In the genomic region with DNA sequence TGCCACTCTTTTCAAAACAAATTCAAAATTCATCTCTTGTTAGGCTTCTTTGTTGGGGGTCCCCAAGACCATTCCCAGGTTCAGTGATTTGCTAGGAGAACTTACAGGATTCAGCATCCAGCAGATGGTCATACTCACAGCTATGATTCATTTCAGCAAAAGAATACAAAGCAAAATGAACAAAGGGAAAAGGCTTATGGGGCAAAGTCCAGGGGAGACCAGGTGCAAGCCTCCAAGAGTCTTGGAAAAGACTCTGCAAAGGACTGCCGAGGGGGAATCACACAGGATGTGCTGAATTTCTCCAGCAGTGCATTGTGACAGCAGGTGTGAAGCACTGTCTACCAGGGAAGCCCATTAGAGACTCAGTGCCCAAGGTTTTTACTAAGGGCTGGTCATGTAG, we compare ENCODE assay signal across 15 cellular contexts. TPM values are rescaled to one million over a fixed set of nuclear protein-coding genes. Genes with fewer than 3 reads are reported as not detected.
DNase-seq lines count a peak whose midpoint lies in the region; ATAC-seq and TF ChIP-seq lines count a peak whose summit lies in the region.
"Had no signal": no experiment of that assay in that cellular context is flagged by ENCODE, and none has a peak within 500 bp of the region (broad histone marks: within the 10 kb centered on the region; RNA-seq: fewer than 3 reads in every experiment).

No MANE protein-coding gene starts in this region.

- no peak overlapping the region for H2BK5ac ChIP-seq in mesenchymal stem cell (ENCODE audit: low read depth, low read length, poor library complexity, severe bottlenecking)

- H4K91ac ChIP-seq in mesenchymal stem cell (ENCODE audit: low read length) = no peak overlapping the region

- H3K4me3 Mint-ChIP-seq in CD4-positive, CD25-positive, alpha-beta regulatory T cell = peak overlapping the region in 2 of 4 donors; percentile 34 to 65
- H3K4me3 Mint-ChIP-seq in Calu3 (ENCODE audit: low read depth, unreplicated experiment) (no peak overlapping the region), activated B cell treated with CpG ODN at 0.5 μM for 24 hours (peak overlapping the region; percentile 0)

- no peak overlapping the region for H3K4ac ChIP-seq in mesenchymal stem cell (ENCODE audit: low read depth in 1 of 2, low read length in 2 of 2)

- H4K8ac ChIP-seq in mesenchymal stem cell (ENCODE audit: low read length) = no peak overlapping the region

- no peak overlapping the region for H3K18ac ChIP-seq in mesenchymal stem cell (ENCODE audit: low read depth in 1 of 2, low read length in 2 of 2)

- no peak overlapping the region for H2AFZ ChIP-seq in mesenchymal stem cell (ENCODE audit: low read depth, low read length)

- BruUV-seq in Calu3 (replicated peaks; lab: Mats Ljungman, UMichigan) = no TSS peak

- peaks cover 5% of the 10 kb centered on the region for H3K36me3 ChIP-seq in CD4-positive, CD25-positive, alpha-beta regulatory T cell (ENCODE audit: control insufficient read depth, insufficient read depth, low read length)
- H3K36me3 ChIP-seq in mesenchymal stem cell (ENCODE audit: control insufficient read depth in 1 of 2, insufficient read depth in 2 of 2, low read depth in 1 of 2, low read length in 2 of 2) = peaks cover 0 to 3% of the 10 kb centered on the region in 2 experiments
- H3K36me3 ChIP-seq: uterus had no signal

- no peak for DNase-seq in CD4-positive, CD25-positive, alpha-beta regulatory T cell
- DNase-seq in Calu3 = peak; percentile 22
- no peak for DNase-seq in activated B cell treated with CpG ODN at 0.5 μM for 24 hours
- no peak for DNase-seq in left colon
- DNase-seq in globus pallidus (ENCODE audit: low spot score) = no peak
- DNase-seq in medulla oblongata (ENCODE audit: extremely low spot score) = no peak
- no peak for DNase-seq in mesenchymal stem cell
- DNase-seq: amniotic stem cell; glutamatergic neuron; SIG-M5; stimulated activated naive CD8-positive, alpha-beta T cell treated with anti-CD3 and anti-CD28 coated beads, Interleukin-15, Interleukin-2, amounts not matched to agents 100 U/mL and 50 U/mL, for 24 hours; uterus had no signal

- no peak overlapping the region for H3K14ac ChIP-seq in mesenchymal stem cell (ENCODE audit: low read length in 2 of 2)

- WGBS in mesenchymal stem cell = 93% methylated on average over 1 of the region's 1 CpG

- H3K9me3 Mint-ChIP-seq in CD4-positive, CD25-positive, alpha-beta regulatory T cell = no peaks in the 10 kb centered on the region
- H3K9me3 Mint-ChIP-seq in Calu3 (ENCODE audit: low read depth, unreplicated experiment) (no peaks in the 10 kb centered on the region), activated B cell treated with CpG ODN at 0.5 μM for 24 hours (no peaks in the 10 kb centered on the region)

- CTCF ChIA-PET in Calu3 (lab: Charles Lee) = no interaction called here
- CTCF ChIA-PET in activated B cell treated with CpG ODN at 0.5 μM for 24 hours (lab: Charles Lee) = interaction anchor here (2.4 kb wide), 1 partner anchor 10 kb away, joined by 14 read pairs; no protein-coding TSS in a partner anchor

- no peaks in the 10 kb centered on the region for H3K27me3 ChIP-seq in CD4-positive, CD25-positive, alpha-beta regulatory T cell (ENCODE audit: control insufficient read depth, insufficient read depth, low read length)
- H3K27me3 ChIP-seq in mesenchymal stem cell (ENCODE audit: control insufficient read depth in 1 of 2, insufficient read depth in 1 of 2, low read length in 2 of 2) = peaks cover 0 to 16% of the 10 kb centered on the region in 2 experiments
- H3K27me3 ChIP-seq: BLaER1, uterus had no signal

- peaks cover 94% of the 10 kb centered on the region for H3K4me1 ChIP-seq in CD4-positive, CD25-positive, alpha-beta regulatory T cell (ENCODE audit: control insufficient read depth, insufficient read depth, low read length, poor library complexity, severe bottlenecking)
- H3K4me1 ChIP-seq in mesenchymal stem cell (ENCODE audit: control insufficient read depth, insufficient read depth, low read depth, low read length) = peaks cover 12% of the 10 kb centered on the region

- no peak for ATAC-seq in CD4-positive, CD25-positive, alpha-beta regulatory T cell (ENCODE audit: low read depth in 2 of 2)
- ATAC-seq in activated B cell treated with CpG ODN at 0.5 μM for 24 hours (ENCODE audit: low read depth) (no peak), left colon (peak; percentile 4), HG02884 (IDR thresholded peaks at IDR 0.05; ENCODE audit: unreplicated experiment) (no peak)
- ATAC-seq: stimulated activated naive CD8-positive, alpha-beta T cell treated with anti-CD3 and anti-CD28 coated beads, Interleukin-15, Interleukin-2, amounts not matched to agents 100 U/mL and 50 U/mL, for 24 hours had no signal

- H3K9ac ChIP-seq in mesenchymal stem cell (ENCODE audit: low read length) = no peak overlapping the region
- H3K9ac ChIP-seq: BLaER1 had no signal

- peak overlapping the region; percentile 25 for H3K27ac ChIP-seq in CD4-positive, CD25-positive, alpha-beta regulatory T cell (ENCODE audit: insufficient read depth, low read length, poor library complexity, severe bottlenecking)
- H3K27ac ChIP-seq in mesenchymal stem cell (ENCODE audit: low read length, poor library complexity, severe bottlenecking) = no peak overlapping the region
- H3K27ac ChIP-seq: BLaER1, uterus had no signal

- no peak overlapping the region for H3K4me3 ChIP-seq in CD4-positive, CD25-positive, alpha-beta regulatory T cell (ENCODE audit: low read depth, low read length)
- H3K4me3 ChIP-seq in mesenchymal stem cell (ENCODE audit: insufficient read depth in 1 of 2, low read depth in 1 of 2, low read length in 2 of 2) = no peak overlapping the region
- H3K4me3 ChIP-seq: BLaER1, smooth muscle cell, uterus had no signal

- no peak overlapping the region for H2BK15ac ChIP-seq in mesenchymal stem cell (ENCODE audit: low read depth, poor library complexity, severe bottlenecking)

- peak overlapping the region; percentile 3 to 94 (median 90) for H3K27ac Mint-ChIP-seq in CD4-positive, CD25-positive, alpha-beta regulatory T cell
- H3K27ac Mint-ChIP-seq in Calu3 (ENCODE audit: unreplicated experiment) (no peak overlapping the region), activated B cell treated with CpG ODN at 0.5 μM for 24 hours (peak overlapping the region; percentile 88)

- H3K23ac ChIP-seq in mesenchymal stem cell (ENCODE audit: low read length in 2 of 2) = no peak overlapping the region

- H2AK5ac ChIP-seq in mesenchymal stem cell (ENCODE audit: low read length, severe bottlenecking) = no peak overlapping the region

- TF ChIP-seq CTCF in Calu3 (IDR thresholded peaks at IDR 0.05; ENCODE audit: unreplicated experiment) = no peak
- no peak for TF ChIP-seq CTCF in activated B cell treated with CpG ODN at 0.5 μM for 24 hours (IDR thresholded peaks at IDR 0.05)

- peaks cover 43% of the 10 kb centered on the region for H3K79me1 ChIP-seq in mesenchymal stem cell (replicated peaks; ENCODE audit: low read length, poor library complexity, severe bottlenecking)

- no peak overlapping the region for H2BK120ac ChIP-seq in mesenchymal stem cell (ENCODE audit: low read depth, low read length)

- H3K9me3 ChIP-seq in CD4-positive, CD25-positive, alpha-beta regulatory T cell (ENCODE audit: control insufficient read depth in 2 of 2, low read length in 2 of 2) = no peaks in the 10 kb centered on the region
- no peaks in the 10 kb centered on the region for H3K9me3 ChIP-seq in mesenchymal stem cell (ENCODE audit: control insufficient read depth, low read length)
- H3K9me3 ChIP-seq: BLaER1, uterus had no signal

- H3K4me2 ChIP-seq in mesenchymal stem cell (ENCODE audit: low read length, poor library complexity, severe bottlenecking) = no peak overlapping the region
- H3K4me2 ChIP-seq: smooth muscle cell had no signal

- H2BK12ac ChIP-seq in mesenchymal stem cell (ENCODE audit: low read length in 2 of 2) = no peak overlapping the region

- intact Hi-C loops in Calu3 (cut with micrococcal nuclease; ENCODE audit: unreplicated experiment) (no loop called here), activated B cell treated with CpG ODN at 0.5 μM for 24 hours (cut with micrococcal nuclease) (no loop called here), left colon (cut with DNase I, micrococcal nuclease) (no loop called here)

- POLR2A ChIA-PET in activated B cell treated with CpG ODN at 0.5 μM for 24 hours (lab: Charles Lee) = interaction anchor here (1.5 kb wide), 2 partner anchors 18 to 48 kb away, joined by 4 to 6 read pairs; no protein-coding TSS in a partner anchor

- peaks cover 12% of the 10 kb centered on the region for H3K36me3 Mint-ChIP-seq in CD4-positive, CD25-positive, alpha-beta regulatory T cell
- H3K36me3 Mint-ChIP-seq in Calu3 (ENCODE audit: insufficient read depth, unreplicated experiment) (no peaks in the 10 kb centered on the region), activated B cell treated with CpG ODN at 0.5 μM for 24 hours (ENCODE audit: low read depth) (peaks cover 21% of the 10 kb centered on the region)

- peaks cover 53 to 99% (median 87%) of the 10 kb centered on the region in 4 donors for H3K4me1 Mint-ChIP-seq in CD4-positive, CD25-positive, alpha-beta regulatory T cell
- H3K4me1 Mint-ChIP-seq in Calu3 (ENCODE audit: low read depth, unreplicated experiment) (peaks cover 54% of the 10 kb centered on the region), activated B cell treated with CpG ODN at 0.5 μM for 24 hours (peaks cover 100% of the 10 kb centered on the region)

- H3K27me3 Mint-ChIP-seq in CD4-positive, CD25-positive, alpha-beta regulatory T cell = no peaks in the 10 kb centered on the region
- H3K27me3 Mint-ChIP-seq in Calu3 (ENCODE audit: unreplicated experiment) (no peaks in the 10 kb centered on the region), activated B cell treated with CpG ODN at 0.5 μM for 24 hours (no peaks in the 10 kb centered on the region)

RNA-seq across cellular contexts. Expression of a gene that starts 7.3 kb away (rescaled TPM):
- total RNA-seq in CD4-positive, CD25-positive, alpha-beta regulatory T cell = 58.3 TPM
- polyA plus RNA-seq in CD4-positive, CD25-positive, alpha-beta regulatory T cell = 10 to 100 TPM; 34.4 to 41.7 (median 38.3) TPM
- total RNA-seq in Calu3 (2022) = 13.7 and 15.2 TPM in 2 replicates
- total RNA-seq in activated B cell treated with CpG ODN at 0.5 μM for 24 hours = 61.4 and 73.1 TPM in 2 replicates
- 10 to 100 TPM; 15.0 to 16.2 TPM for total RNA-seq in left colon
- polyA plus RNA-seq in mesenchymal stem cell (2013, experiment 1 of 2) = 10.5 TPM
- polyA plus RNA-seq in mesenchymal stem cell (2013, experiment 2 of 2) = 10.5 TPM
